In the genomic region with DNA sequence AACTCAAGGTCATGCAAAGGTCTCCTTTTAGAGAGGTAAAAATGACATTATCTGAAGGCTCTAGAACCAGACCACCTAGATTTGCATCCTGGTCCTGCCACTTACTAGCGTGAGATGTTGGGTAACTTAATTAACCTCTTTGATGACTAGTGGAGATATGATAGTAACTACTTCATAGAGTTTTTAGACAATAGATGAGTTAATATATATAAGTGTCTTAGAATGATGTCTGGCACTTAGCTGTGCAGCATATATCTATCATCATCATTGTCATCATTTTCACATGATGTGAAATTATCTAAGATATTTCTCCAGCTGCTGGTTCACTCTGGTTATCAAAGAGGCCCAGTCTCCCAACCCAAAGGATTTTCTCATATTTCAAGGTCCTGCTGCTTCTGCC, we compare ENCODE assay signal across 28 cellular contexts.
"Had no signal": no experiment of that assay in that cellular context is flagged by ENCODE, and none has a peak within 500 bp of the region (broad histone marks: within the 10 kb centered on the region; RNA-seq: fewer than 3 reads in every experiment).

No MANE protein-coding gene starts in this region.

- DNase-seq: Karpas-422, Kasumi-1, MG63, NCI-H1048, NCI-H1092, NCI-H1092 treated with DMSO at 0.1 percent for 48 hours, NCI-H1105, NCI-H1105 treated with DMSO at 0.1 percent for 48 hours, NCI-H1417 treated with DMSO at 0.1 percent for 48 hours, NCI-H1436, NCI-H1436 treated with DMSO at 0.1 percent for 48 hours, NCI-H1694, NCI-H1694 treated with DMSO at 0.1 percent for 48 hours, NCI-H187, NCI-H187 treated with DMSO at 0.1 percent for 48 hours, NCI-H1930, NCI-H2029, NCI-H2029 treated with DMSO at 0.1 percent for 48 hours, NCI-H2081 treated with DMSO at 0.1 percent for 48 hours, NCI-H2107, NCI-H2171, NCI-H2171 treated with DMSO at 0.1 percent for 48 hours, NCI-H2227 treated with DMSO at 0.1 percent for 48 hours, NCI-H226, NCI-H446, NCI-H446 treated with DMSO at 0.1 percent for 48 hours, NCI-H510A, NCI-H510A treated with DMSO at 0.1 percent for 48 hours had no signal

- H3K9me3 ChIP-seq: MG63 had no signal

- H3K4me3 ChIP-seq: MG63 had no signal

- H3K36me3 ChIP-seq: MG63 had no signal

- H3K27me3 ChIP-seq: MG63 had no signal
